Comparison of ENCODE assay signal across 10 cellular contexts in genomic region chr14:106843376-106843775, GRCh38.
DNase-seq lines count a peak whose midpoint lies in the region; ATAC-seq and TF ChIP-seq lines count a peak whose summit lies in the region.
"Had no signal": no experiment of that assay in that cellular context is flagged by ENCODE, and none has a peak within 500 bp of the region (broad histone marks: within the 10 kb centered on the region; RNA-seq: fewer than 3 reads in every experiment).

No MANE protein-coding gene starts in this region.

- H3K27me3 Mint-ChIP-seq in Caco-2 (ENCODE audit: insufficient read depth, unreplicated experiment), result no peaks in the 10 kb centered on the region
- H3K27me3 Mint-ChIP-seq: progenitor cell of endocrine pancreas had no signal

- peaks cover 20% of the 10 kb centered on the region for H3K4me1 ChIP-seq in Caco-2
- H3K4me1 ChIP-seq in adipocyte (ENCODE audit: control insufficient read depth, insufficient read depth, low read length), result peaks cover 47% of the 10 kb centered on the region
- H3K4me1 ChIP-seq in osteoblast (ENCODE audit: insufficient read depth, low read length), result no peaks in the 10 kb centered on the region
- H3K4me1 ChIP-seq: gastroesophageal sphincter had no signal

- POLR2A ChIA-PET in Caco-2 (lab: Charles Lee), result no interaction called here

- H4K20me1 ChIP-seq in osteoblast (ENCODE audit: insufficient read depth, low read length), result no peaks in the 10 kb centered on the region

- peaks cover 37% of the 10 kb centered on the region for H3K4me1 Mint-ChIP-seq in Caco-2 (ENCODE audit: low read depth, unreplicated experiment)

- H3K27me3 ChIP-seq in Caco-2 (replicated peaks; ENCODE audit: control insufficient read depth, insufficient read depth, low read length), result no peaks in the 10 kb centered on the region
- no peaks in the 10 kb centered on the region for H3K27me3 ChIP-seq in adipocyte (replicated peaks; ENCODE audit: control insufficient read depth, insufficient read depth, low read length)
- no peaks in the 10 kb centered on the region for H3K27me3 ChIP-seq in osteoblast (ENCODE audit: insufficient read depth, low read length)

- H3K36me3 Mint-ChIP-seq in Caco-2 (ENCODE audit: insufficient read depth, unreplicated experiment), result no peaks in the 10 kb centered on the region

- TF ChIP-seq CTCF in Caco-2 (IDR thresholded peaks at IDR 0.05; ENCODE audit: insufficient read depth in 1 of 2, low read depth in 1 of 2, low read length in 1 of 2, severe bottlenecking in 1 of 2, unreplicated experiment in 1 of 2) (no peak), osteoblast (IDR thresholded peaks at IDR 0.05; ENCODE audit: extremely low read depth, low read depth, low read length) (no peak)

- no peaks in the 10 kb centered on the region for H3K9me3 ChIP-seq in Caco-2
- no peaks in the 10 kb centered on the region for H3K9me3 ChIP-seq in adipocyte (ENCODE audit: control insufficient read depth, low read length)
- H3K9me3 ChIP-seq in osteoblast (ENCODE audit: low read depth, low read length), result no peaks in the 10 kb centered on the region
- H3K9me3 ChIP-seq: gastroesophageal sphincter had no signal

- CTCF ChIA-PET in Caco-2 (lab: Charles Lee), result interaction anchor here (1.4 to 2.9 kb wide), 3 partner anchors 12 to 30 kb away, joined by 9 to 24 read pairs (median 15); no protein-coding TSS in a partner anchor

- H2AFZ ChIP-seq in osteoblast (ENCODE audit: low read length), result peak overlapping the region; percentile 86

- H3K27ac Mint-ChIP-seq in Caco-2 (ENCODE audit: unreplicated experiment), result no peak overlapping the region
- H3K27ac Mint-ChIP-seq: progenitor cell of endocrine pancreas had no signal

- H3K36me3 ChIP-seq in Caco-2 (ENCODE audit: control insufficient read depth, insufficient read depth, low read length) (no peaks in the 10 kb centered on the region), adipocyte (ENCODE audit: control insufficient read depth, insufficient read depth, low read length, severe bottlenecking) (no peaks in the 10 kb centered on the region), osteoblast (ENCODE audit: insufficient read depth, low read length) (no peaks in the 10 kb centered on the region)
- H3K36me3 ChIP-seq: gastroesophageal sphincter had no signal

- intact Hi-C loops in Caco-2 (cut with micrococcal nuclease; ENCODE audit: unreplicated experiment), result no loop called here

- H3K4me2 ChIP-seq in osteoblast (ENCODE audit: insufficient read depth, low read length), result peak overlapping the region; percentile 80

- no peaks in the 10 kb centered on the region for H3K79me2 ChIP-seq in osteoblast (ENCODE audit: insufficient read depth, low read length)

- no peak overlapping the region for H3K27ac ChIP-seq in osteoblast (ENCODE audit: low read depth, low read length)

- H3K9me3 Mint-ChIP-seq in Caco-2 (ENCODE audit: unreplicated experiment), result no peaks in the 10 kb centered on the region

- ATAC-seq in GM21390 (IDR thresholded peaks at IDR 0.05; ENCODE audit: unreplicated experiment) (no peak), GM19452 (IDR thresholded peaks at IDR 0.05; ENCODE audit: unreplicated experiment) (no peak)
- ATAC-seq: gastroesophageal sphincter had no signal

- no TSS peak for BruUV-seq in Caco-2 (replicated peaks; lab: Mats Ljungman, UMichigan)

- peak overlapping the region; percentile 53; the same call in 1 of the 2 replicates for H3K4me3 ChIP-seq in Caco-2 (ENCODE audit: low read depth, low read length)
- peak overlapping the region; percentile 71 for H3K4me3 ChIP-seq in Jurkat, Clone E6-1 (ENCODE audit: low read length)
- peak overlapping the region; percentile 74 for H3K4me3 ChIP-seq in adipocyte (ENCODE audit: low read length)
- H3K4me3 ChIP-seq in osteoblast (ENCODE audit: insufficient read depth, low read length), result no peak overlapping the region

- DNase-seq in Caco-2 (no peak), adipocyte (ENCODE audit: low read depth) (no peak), osteoblast (ENCODE audit: insufficient read length, low spot score, missing footprints) (no peak), GF-D8 (lab: John Stamatoyannopoulos, UW) (no peak), NCI-H1930 (lab: John Stamatoyannopoulos, UW) (no peak)
- DNase-seq in Jurkat, Clone E6-1 (ENCODE audit: low read depth, low spot score), result peak; percentile 39

- peak overlapping the region; percentile 96 for H3K4me3 Mint-ChIP-seq in Caco-2 (ENCODE audit: unreplicated experiment)

- peak overlapping the region; percentile 82 for H3K9ac ChIP-seq in adipocyte (ENCODE audit: low read length)
